In genomic region chr2:74501335-74502071, GRCh38 we compare ENCODE assay signal across 2 cellular contexts.
TF ChIP-seq lines count a peak whose summit lies in the region.

No MANE protein-coding gene starts in this region.

TF ChIP-seq in HEK293, 187 proteins besides CTCF, POLR2A, EP300 and RAD21:
- TF ChIP-seq ZNF214 (tag by site-specific recombination; IDR thresholded peaks at IDR 0.05; ENCODE audit: borderline replicate concordance), result no peak
- TF ChIP-seq ZNF433 (tag by site-specific recombination; IDR thresholded peaks at IDR 0.05; ENCODE audit: low read depth), result no peak
- TF ChIP-seq ZNF521 (tag by site-specific recombination; IDR thresholded peaks at IDR 0.05), result no peak
- no peak for TF ChIP-seq ZNF530 (tag by site-specific recombination; IDR thresholded peaks at IDR 0.05; ENCODE audit: low read depth)
- TF ChIP-seq ELK4 (IDR thresholded peaks at IDR 0.05; ENCODE audit: borderline replicate concordance, low read depth, low read length), result no peak
- peak; percentile 72 for TF ChIP-seq ZBTB44 (tag by site-specific recombination; IDR thresholded peaks at IDR 0.05)
- no peak for TF ChIP-seq ZNF362 (tag by site-specific recombination; IDR thresholded peaks at IDR 0.05)
- TF ChIP-seq REST (tag by site-specific recombination; IDR thresholded peaks at IDR 0.05), result peak; percentile 87
- TF ChIP-seq ZNF341 (tag by site-specific recombination; IDR thresholded peaks at IDR 0.05; ENCODE audit: low read depth), result peak; percentile 67
- TF ChIP-seq ZBTB17 (tag by site-specific recombination; IDR thresholded peaks at IDR 0.05), result peak; percentile 96
- TF ChIP-seq ZNF114 (tag by site-specific recombination; IDR thresholded peaks at IDR 0.05), result no peak
- TF ChIP-seq ZSCAN30 (tag by site-specific recombination; IDR thresholded peaks at IDR 0.05), result no peak
TF ChIP-seq in HEK293: peak in this region for 4.

TF ChIP-seq in K562, 482 proteins besides CTCF, POLR2A, EP300 and RAD21:
- TF ChIP-seq PBX2 (CRISPR knock-in tag; IDR thresholded peaks at IDR 0.05; ENCODE audit: low read depth) (no peak), PBX2 (tag; conservative IDR thresholded peaks at IDR 0.05; ENCODE audit: low read depth) (peak; percentile 53; the same call in 1 of the 2 replicates), PKNOX1 (IDR thresholded peaks at IDR 0.05) (0 out of 2 replicates have a peak, but pooled peaks have one; percentile 25), XRCC5 (IDR thresholded peaks at IDR 0.05; ENCODE audit: low read depth, low read length) (peak; percentile 12; the same call in 1 of the 2 replicates), BRD9 (IDR thresholded peaks at IDR 0.05; ENCODE audit: low read depth, partially characterized antibody) (no peak), MEIS2 (IDR thresholded peaks at IDR 0.05; ENCODE audit: partially characterized antibody) (peak; percentile 69), ZNF511 (CRISPR knock-in tag; IDR thresholded peaks at IDR 0.05) (0 out of 2 replicates have a peak, but pooled peaks have one; percentile 20), DPF2 (IDR thresholded peaks at IDR 0.05) (no peak), ZBTB7A (IDR thresholded peaks at IDR 0.05; ENCODE audit: borderline replicate concordance, control insufficient read depth, low read depth, low read length) (0 out of 2 replicates have a peak, but pooled peaks have one; percentile 9), HMGXB4 (CRISPR knock-in tag; IDR thresholded peaks at IDR 0.05) (no peak)
